9 cellular contexts compared by ENCODE assay signal in the genomic region with DNA sequence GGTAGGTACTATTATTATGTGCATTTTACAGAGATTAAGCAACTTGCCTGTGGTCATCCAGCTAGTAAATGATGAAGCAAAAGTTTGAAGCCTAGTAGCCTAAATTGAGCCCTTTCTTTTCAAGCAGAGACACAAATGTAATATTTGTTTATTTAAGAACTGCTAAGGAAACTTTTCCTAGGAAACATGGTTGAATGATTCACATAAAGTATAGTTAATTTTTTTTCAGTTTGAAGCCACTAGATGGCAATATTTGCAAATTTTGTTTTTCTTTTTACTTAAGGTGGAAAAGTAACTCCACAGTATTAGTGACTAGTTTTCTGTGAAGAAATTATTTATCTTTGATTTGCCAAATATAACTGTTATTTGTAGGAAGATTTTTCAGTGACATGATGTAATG. TPM values are rescaled to one million over a fixed set of nuclear protein-coding genes. Genes with fewer than 3 reads are reported as not detected.
DNase-seq lines count a peak whose midpoint lies in the region; ATAC-seq and TF ChIP-seq lines count a peak whose summit lies in the region.
"Had no signal": no experiment of that assay in that cellular context is flagged by ENCODE, and none has a peak within 500 bp of the region (broad histone marks: within the 10 kb centered on the region; RNA-seq: fewer than 3 reads in every experiment).

No MANE protein-coding gene starts in this region.

- H3K36me3 Mint-ChIP-seq in activated T-helper 1 cell treated with anti-CD3 and anti-CD28 coated beads, Interleukin-12 subunit alpha, Interleukin-12 subunit beta, Interleukin-2, Interleukin-4 antibody, amounts not matched to agents 30 ng/mL and 10 ng/mL and 1 ng/mL, durations not matched to agents 14 hours and 24 hours and 36 hours (ENCODE audit: low read depth), result no peaks in the 10 kb centered on the region
- no peaks in the 10 kb centered on the region for H3K36me3 Mint-ChIP-seq in Calu3 (ENCODE audit: insufficient read depth, unreplicated experiment)

- TF ChIP-seq CTCF in GM20000 (IDR thresholded peaks at IDR 0.05; ENCODE audit: extremely low read depth, missing control alignments), result no peak
- peak in 2 of 6 experiments; percentile 39 to 42 for TF ChIP-seq CTCF in thyroid gland (IDR thresholded peaks at IDR 0.05)
- no peak for TF ChIP-seq CTCF in Calu3 (IDR thresholded peaks at IDR 0.05; ENCODE audit: unreplicated experiment)

- intact Hi-C loops in activated T-helper 1 cell treated with anti-CD3 and anti-CD28 coated beads, Interleukin-12 subunit alpha, Interleukin-12 subunit beta, Interleukin-2, Interleukin-4 antibody, amounts not matched to agents 30 ng/mL and 10 ng/mL and 1 ng/mL, durations not matched to agents 14 hours and 24 hours and 36 hours (cut with micrococcal nuclease), result loop anchor here (1.0 to 2.0 kb wide), 3 partner anchors 135 to 823 kb away; no protein-coding TSS in a partner anchor
- intact Hi-C loops in thyroid gland (cut with DNase I) (no loop called here), Calu3 (cut with micrococcal nuclease; ENCODE audit: unreplicated experiment) (no loop called here)

- peak overlapping the region; percentile 59 for H2AFZ ChIP-seq in ACC112 (ENCODE audit: low read length, unreplicated experiment)

- H3K4me1 Mint-ChIP-seq in activated T-helper 1 cell treated with anti-CD3 and anti-CD28 coated beads, Interleukin-12 subunit alpha, Interleukin-12 subunit beta, Interleukin-2, Interleukin-4 antibody, amounts not matched to agents 30 ng/mL and 10 ng/mL and 1 ng/mL, durations not matched to agents 14 hours and 24 hours and 36 hours (ENCODE audit: low read depth), result no peaks in the 10 kb centered on the region
- H3K4me1 Mint-ChIP-seq in Calu3 (ENCODE audit: low read depth, unreplicated experiment), result no peaks in the 10 kb centered on the region

- H3K9me3 Mint-ChIP-seq in activated T-helper 1 cell treated with anti-CD3 and anti-CD28 coated beads, Interleukin-12 subunit alpha, Interleukin-12 subunit beta, Interleukin-2, Interleukin-4 antibody, amounts not matched to agents 30 ng/mL and 10 ng/mL and 1 ng/mL, durations not matched to agents 14 hours and 24 hours and 36 hours, result no peaks in the 10 kb centered on the region
- H3K9me3 Mint-ChIP-seq in Calu3 (ENCODE audit: low read depth, unreplicated experiment), result no peaks in the 10 kb centered on the region

- H3K27ac ChIP-seq in ACC112 (ENCODE audit: low read depth, low read length), result peak overlapping the region; percentile 35
- H3K27ac ChIP-seq in thyroid gland, result no peak overlapping the region

- ATAC-seq in HG03342 (IDR thresholded peaks at IDR 0.05; ENCODE audit: unreplicated experiment), result no peak
- ATAC-seq: right cardiac atrium had no signal

- no peak overlapping the region for H3K4me3 Mint-ChIP-seq in activated T-helper 1 cell treated with anti-CD3 and anti-CD28 coated beads, Interleukin-12 subunit alpha, Interleukin-12 subunit beta, Interleukin-2, Interleukin-4 antibody, amounts not matched to agents 30 ng/mL and 10 ng/mL and 1 ng/mL, durations not matched to agents 14 hours and 24 hours and 36 hours
- no peak overlapping the region for H3K4me3 Mint-ChIP-seq in Calu3 (ENCODE audit: low read depth, unreplicated experiment)

- peak; percentile 3 for DNase-seq in GM20000 (ENCODE audit: low spot score)
- peak; percentile 58 for DNase-seq in RKO (ENCODE audit: low spot score)
- peak; percentile 13 for DNase-seq in glomerular visceral epithelial cell (ENCODE audit: extremely low spot score)
- no peak for DNase-seq in activated T-helper 1 cell treated with anti-CD3 and anti-CD28 coated beads, Interleukin-12 subunit alpha, Interleukin-12 subunit beta, Interleukin-2, Interleukin-4 antibody, amounts not matched to agents 30 ng/mL and 10 ng/mL and 1 ng/mL, durations not matched to agents 14 hours and 24 hours and 36 hours (ENCODE audit: low spot score)
- no peak for DNase-seq in thyroid gland
- DNase-seq in Calu3, result no peak
- DNase-seq: right cardiac atrium had no signal

- no peaks in the 10 kb centered on the region for H3K27me3 Mint-ChIP-seq in activated T-helper 1 cell treated with anti-CD3 and anti-CD28 coated beads, Interleukin-12 subunit alpha, Interleukin-12 subunit beta, Interleukin-2, Interleukin-4 antibody, amounts not matched to agents 30 ng/mL and 10 ng/mL and 1 ng/mL, durations not matched to agents 14 hours and 24 hours and 36 hours (ENCODE audit: insufficient read depth)
- H3K27me3 Mint-ChIP-seq in Calu3 (ENCODE audit: unreplicated experiment), result no peaks in the 10 kb centered on the region

- CTCF ChIA-PET in Calu3 (lab: Charles Lee), result no interaction called here

- H3K27ac Mint-ChIP-seq in activated T-helper 1 cell treated with anti-CD3 and anti-CD28 coated beads, Interleukin-12 subunit alpha, Interleukin-12 subunit beta, Interleukin-2, Interleukin-4 antibody, amounts not matched to agents 30 ng/mL and 10 ng/mL and 1 ng/mL, durations not matched to agents 14 hours and 24 hours and 36 hours, result no peak overlapping the region
- H3K27ac Mint-ChIP-seq in Calu3 (ENCODE audit: unreplicated experiment), result no peak overlapping the region

- no peaks in the 10 kb centered on the region for H3K79me2 ChIP-seq in ACC112 (ENCODE audit: control insufficient read depth, insufficient read depth, low read length, unreplicated experiment)

- H3K36me3 ChIP-seq in ACC112 (ENCODE audit: insufficient read depth, low read length), result no peaks in the 10 kb centered on the region
- H3K36me3 ChIP-seq in thyroid gland, result no peaks in the 10 kb centered on the region

- peaks cover 41% of the 10 kb centered on the region for H3K4me1 ChIP-seq in ACC112 (ENCODE audit: control insufficient read depth, insufficient read depth, low read length, unreplicated experiment)
- H3K4me1 ChIP-seq in thyroid gland, result no peaks in the 10 kb centered on the region

- no TSS peak for BruUV-seq in Calu3 (replicated peaks; lab: Mats Ljungman, UMichigan)

- H3K27me3 ChIP-seq in ACC112 (ENCODE audit: insufficient read depth, low read length), result no peaks in the 10 kb centered on the region
- no peaks in the 10 kb centered on the region for H3K27me3 ChIP-seq in thyroid gland

- peak overlapping the region; percentile 43 for H3K4me3 ChIP-seq in ACC112 (ENCODE audit: low read depth, low read length)
- H3K4me3 ChIP-seq in thyroid gland (replicated peaks in 1 of 3), result no peak overlapping the region

- TF ChIP-seq POLR2A in thyroid gland (IDR thresholded peaks at IDR 0.05), result no peak

- H3K9me3 ChIP-seq in thyroid gland, result no peaks in the 10 kb centered on the region

RNA-seq across cellular contexts. Expression of a gene that starts 52.8 kb away (rescaled TPM):
- total RNA-seq in activated T-helper 1 cell treated with anti-CD3 and anti-CD28 coated beads, Interleukin-12 subunit alpha, Interleukin-12 subunit beta, Interleukin-2, Interleukin-4 antibody, amounts not matched to agents 30 ng/mL and 10 ng/mL and 1 ng/mL, durations not matched to agents 14 hours and 24 hours and 36 hours, result 68.6 and 72.4 TPM in 2 replicates
- total RNA-seq in thyroid gland (10 to 100 TPM; 46.8 to 74.6 (median 64.2) TPM), Calu3 (2022) (54.0 and 54.6 TPM in 2 replicates)

Comparison
In these comparisons a context has a peak if more than half of its experiments do, and no peak if none do; other contexts are left out.
1. DNase-seq: peak in GM20000 (single experiment), RKO (single experiment) and glomerular visceral epithelial cell (single experiment); none in activated T-helper 1 cell treated with anti-CD3 and anti-CD28 coated beads, Interleukin-12 subunit alpha, Interleukin-12 subunit beta, Interleukin-2, Interleukin-4 antibody, amounts not matched to agents 30 ng/mL and 10 ng/mL and 1 ng/mL, durations not matched to agents 14 hours and 24 hours and 36 hours (single experiment), thyroid gland (0 of 2) and Calu3 (single experiment).